In the genomic region with DNA sequence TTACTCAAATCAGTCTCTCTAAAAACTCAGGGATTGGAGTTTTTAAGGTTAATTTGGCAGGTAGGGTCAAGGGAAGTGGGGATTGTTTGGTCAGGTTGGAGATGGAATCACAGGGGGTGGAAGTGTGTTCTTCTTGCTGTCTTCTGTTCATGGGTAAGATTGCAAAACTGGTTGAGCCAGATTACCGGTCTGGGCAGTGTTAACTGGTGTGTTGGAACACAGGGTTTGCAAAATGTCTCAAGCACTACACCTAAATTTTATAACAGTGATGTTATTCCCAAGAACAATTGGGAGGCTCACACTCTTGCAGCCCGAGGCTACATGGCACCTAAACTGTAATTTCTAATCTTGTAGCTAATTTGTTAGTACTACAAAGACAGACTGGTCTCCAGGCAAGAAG, we compare ENCODE assay signal across 24 cellular contexts.
"Had no signal": no experiment of that assay in that cellular context is flagged by ENCODE, and none has a peak within 500 bp of the region (broad histone marks: within the 10 kb centered on the region; RNA-seq: fewer than 3 reads in every experiment).

No MANE protein-coding gene starts in this region.

- DNase-seq: cortex of kidney; dorsolateral prefrontal cortex; effector CD8-positive, alpha-beta T cell; foreskin fibroblast; immature natural killer cell; kidney; left cardiac atrium; left ventricle myocardium inferior; lower lobe of right lung; mesendoderm; naive B cell; occipital lobe; retina; right lobe of liver; stimulated activated CD4-positive, alpha-beta T cell treated with anti-CD3 and anti-CD28 coated beads, Interleukin-4, amount 100 ng/mL, for 1 hour; stimulated activated CD8-positive, alpha-beta memory T cell treated with anti-CD3 and anti-CD28 coated beads, Interleukin-4, amount 100 ng/mL, for 48 hours; stimulated activated naive CD8-positive, alpha-beta T cell treated with anti-CD3 and anti-CD28 coated beads, Interleukin-15, amount 100 ng/mL, for 72 hours; testis had no signal

- H3K36me3 Mint-ChIP-seq: immature natural killer cell; naive B cell; stimulated activated effector memory CD8-positive, alpha-beta T cell treated with anti-CD3 and anti-CD28 coated beads, Interleukin-12 subunit alpha, Interleukin-12 subunit beta, amount 100 ng/mL, for 72 hours had no signal

- H3K9me3 Mint-ChIP-seq: nephron; stimulated activated effector memory CD8-positive, alpha-beta T cell treated with anti-CD3 and anti-CD28 coated beads, Interleukin-12 subunit alpha, Interleukin-12 subunit beta, amount 100 ng/mL, for 72 hours had no signal

- H3K4me3 Mint-ChIP-seq: immature natural killer cell; naive B cell; nephron; stimulated activated effector memory CD8-positive, alpha-beta T cell treated with anti-CD3 and anti-CD28 coated beads, Interleukin-12 subunit alpha, Interleukin-12 subunit beta, amount 100 ng/mL, for 72 hours; stimulated activated naive CD8-positive, alpha-beta T cell treated with anti-CD3 and anti-CD28 coated beads, Interleukin-15, amount 100 ng/mL, for 72 hours had no signal

- H3K27ac Mint-ChIP-seq: immature natural killer cell; naive B cell; nephron; stimulated activated effector memory CD8-positive, alpha-beta T cell treated with anti-CD3 and anti-CD28 coated beads, Interleukin-12 subunit alpha, Interleukin-12 subunit beta, amount 100 ng/mL, for 72 hours; stimulated activated naive CD8-positive, alpha-beta T cell treated with anti-CD3 and anti-CD28 coated beads, Interleukin-15, amount 100 ng/mL, for 72 hours had no signal

- H3K4me1 ChIP-seq: esophagus muscularis mucosa, left ventricle myocardium inferior, lower lobe of right lung, parathyroid adenoma, prostate gland, right lobe of liver, testis, tibial nerve had no signal

- H2AFZ ChIP-seq: parathyroid adenoma had no signal

- H3K79me2 ChIP-seq: parathyroid adenoma had no signal

- H3K27ac ChIP-seq: dorsolateral prefrontal cortex, esophagus muscularis mucosa, left ventricle myocardium inferior, lower lobe of right lung, parathyroid adenoma, prostate gland, right lobe of liver, testis, tibial nerve had no signal

- H3K36me3 ChIP-seq: esophagus muscularis mucosa, left ventricle myocardium inferior, lower lobe of right lung, prostate gland, right lobe of liver, tibial nerve had no signal

- H3K4me1 Mint-ChIP-seq: immature natural killer cell; naive B cell; nephron; stimulated activated effector memory CD8-positive, alpha-beta T cell treated with anti-CD3 and anti-CD28 coated beads, Interleukin-12 subunit alpha, Interleukin-12 subunit beta, amount 100 ng/mL, for 72 hours; stimulated activated naive CD8-positive, alpha-beta T cell treated with anti-CD3 and anti-CD28 coated beads, Interleukin-15, amount 100 ng/mL, for 72 hours had no signal

- H3K9me3 ChIP-seq: esophagus muscularis mucosa, left ventricle myocardium inferior, lower lobe of right lung, prostate gland, right lobe of liver, testis, tibial nerve had no signal

- H3K27me3 ChIP-seq: dorsolateral prefrontal cortex, esophagus muscularis mucosa, right lobe of liver, testis, tibial nerve had no signal

- H3K9ac ChIP-seq: parathyroid adenoma had no signal

- H3K4me3 ChIP-seq: dorsolateral prefrontal cortex, esophagus muscularis mucosa, left ventricle myocardium inferior, lower lobe of right lung, prostate gland, right lobe of liver, testis, tibial nerve had no signal

- H3K27me3 Mint-ChIP-seq: naive B cell; stimulated activated naive CD8-positive, alpha-beta T cell treated with anti-CD3 and anti-CD28 coated beads, Interleukin-15, amount 100 ng/mL, for 72 hours had no signal
